ENCODE assay signal across 24 cellular contexts in genomic region chr4:176422511-176422910, GRCh38.
DNase-seq lines count a peak whose midpoint lies in the region; ATAC-seq, FAIRE-seq and TF ChIP-seq lines count a peak whose summit lies in the region.
"Had no signal": no experiment of that assay in that cellular context is flagged by ENCODE, and none has a peak within 500 bp of the region (broad histone marks: within the 10 kb centered on the region; RNA-seq: fewer than 3 reads in every experiment).

No MANE protein-coding gene starts in this region.

- H3K27ac ChIP-seq in IMR-90 (ENCODE audit: insufficient read depth, low read length) = no peak overlapping the region
- H3K27ac ChIP-seq in H1 (ENCODE audit: low read depth, low read length) = no peak overlapping the region
- H3K27ac ChIP-seq: KMS-11, SJCRH30 had no signal

- H4K91ac ChIP-seq in IMR-90 (ENCODE audit: insufficient read depth, low read depth, low read length) (peak overlapping the region; percentile 61), H1 (replicated peaks; ENCODE audit: insufficient read length, low read length) (no peak overlapping the region)

- H3K27me3 ChIP-seq in IMR-90 (ENCODE audit: control insufficient read depth, insufficient read depth, low read length) (no peaks in the 10 kb centered on the region), H1 (replicated peaks in 1 of 4; ENCODE audit: control insufficient read depth in 3 of 4, extremely low read depth in 1 of 4, insufficient read depth in 3 of 4, low read length in 3 of 4) (no peaks in the 10 kb centered on the region)
- H3K27me3 ChIP-seq: SJCRH30 had no signal

- no peak for TF ChIP-seq EP300 in H1 (IDR thresholded peaks at IDR 0.05; ENCODE audit: borderline replicate concordance in 1 of 2, low read depth in 2 of 2, low read length in 2 of 2)

- POLR2A ChIA-PET in IMR-90 (lab: Charles Lee; ENCODE audit: unreplicated experiment) (no interaction called here), H1 (lab: Charles Lee; ENCODE audit: partially characterized antibody) (no interaction called here)

- H4K8ac ChIP-seq in IMR-90 (ENCODE audit: low read depth in 2 of 2, low read length in 2 of 2) (peak overlapping the region; percentile 44 to 77; a peak in 3 of 4 replicates), H1 (ENCODE audit: extremely low read depth, insufficient read depth, low read length) (no peak overlapping the region)

- H3K4me2 ChIP-seq in IMR-90 (ENCODE audit: low read depth, low read length) = no peak overlapping the region
- no peak overlapping the region for H3K4me2 ChIP-seq in H1 (ENCODE audit: insufficient read depth in 1 of 2, low read depth in 2 of 2, low read length in 2 of 2)
- H3K4me2 ChIP-seq: KMS-11 had no signal

- H3K4ac ChIP-seq in IMR-90 (ENCODE audit: low read depth, low read length) (peak overlapping the region; percentile 73), H1 (replicated peaks; ENCODE audit: insufficient read length, low read depth, low read length) (no peak overlapping the region)

- 87% methylated on average over 3 of the region's 4 CpGs; no CpG with 5 or more reads in 1 of the 2 experiments for WGBS in IMR-90 (ENCODE audit: extremely low coverage in 2 of 2, insufficient read length in 1 of 2), 2 experiments
- 72% methylated on average over 4 of the region's 4 CpGs; no CpG with 5 or more reads in 1 of the 2 experiments for WGBS in H1 (ENCODE audit: extremely low coverage in 1 of 2, insufficient coverage in 1 of 2, insufficient read length in 1 of 2, insufficient replicate concordance in 2 of 2, low coverage in 1 of 2, low lambda C conversion rate in 2 of 2, missing lambda C conversion rate in 1 of 2), 2 experiments

- H3K56ac ChIP-seq in IMR-90 (ENCODE audit: extremely low read depth, insufficient read depth, low read length) (no peak overlapping the region), H1 (replicated peaks; ENCODE audit: insufficient read length, low read depth, low read length) (no peak overlapping the region)

- H2BK20ac ChIP-seq in IMR-90 (ENCODE audit: low read depth, low read length) (peak overlapping the region; percentile 95), H1 (ENCODE audit: low read length) (no peak overlapping the region)

- no peak for FAIRE-seq in H1 (lab: Jason Lieb, UNC)
- FAIRE-seq: HTR-8/SVneo had no signal

- H4K20me1 ChIP-seq in IMR-90 (ENCODE audit: insufficient read depth, low read length) = no peaks in the 10 kb centered on the region
- no peaks in the 10 kb centered on the region for H4K20me1 ChIP-seq in H1 (replicated peaks in 1 of 2; ENCODE audit: control insufficient read depth in 1 of 2, insufficient read depth in 2 of 2, low read length in 2 of 2)

- H2BK15ac ChIP-seq in IMR-90 (ENCODE audit: low read depth, low read length) = peak overlapping the region; percentile 54; the same call in 2 of the 3 replicates
- no peak overlapping the region for H2BK15ac ChIP-seq in H1 (ENCODE audit: low read length)

- no peak for TF ChIP-seq POLR2A in IMR-90 (IDR thresholded peaks at IDR 0.05; ENCODE audit: low read depth, low read length)
- no peak for TF ChIP-seq POLR2A in H1 (IDR thresholded peaks at IDR 0.05; ENCODE audit: control extremely low read depth in 1 of 2, low read depth in 2 of 2, low read length in 2 of 2)

- in situ Hi-C loops in IMR-90 (cut with MboI; ENCODE audit: low sequenced_read_pairs) = no loop called here

- H3K23me2 ChIP-seq in H1 (ENCODE audit: low read depth, low read length) = no peaks in the 10 kb centered on the region

- 0 out of 2 replicates have a peak overlapping the region, but pooled peaks have one; percentile 61 for H3K14ac ChIP-seq in IMR-90 (replicated peaks; ENCODE audit: low read depth, low read length)
- H3K14ac ChIP-seq in H1 (ENCODE audit: insufficient read length) = no peak overlapping the region

- BruUV-seq in IMR-90 (replicated peaks; lab: Mats Ljungman, UMichigan) = no TSS peak

- H3K9me3 ChIP-seq in IMR-90 (ENCODE audit: control insufficient read depth, insufficient read depth, low read length) (no peaks in the 10 kb centered on the region), H1 (ENCODE audit: insufficient read depth in 2 of 2, low read depth in 1 of 2, low read length in 1 of 2) (no peaks in the 10 kb centered on the region)
- H3K9me3 ChIP-seq: SJCRH30 had no signal

- H3K18ac ChIP-seq in IMR-90 (ENCODE audit: low read depth, low read length) (peak overlapping the region; percentile 50; the same call in 1 of the 2 replicates), H1 (ENCODE audit: extremely low read depth, low read length) (no peak overlapping the region)

- H2AFZ ChIP-seq in IMR-90 (replicated peaks; ENCODE audit: low read length, poor library complexity) (peak overlapping the region; percentile 10), H1 (ENCODE audit: low read length) (0 out of 2 replicates have a peak overlapping the region, but pooled peaks have one; percentile 15)

- H3K79me2 ChIP-seq in H1 (ENCODE audit: control insufficient read depth in 1 of 2, insufficient read depth in 2 of 2, low read length in 2 of 2) = no peaks in the 10 kb centered on the region

- H3K79me1 ChIP-seq in IMR-90 (ENCODE audit: low read depth in 1 of 2, low read length in 2 of 2) = no peaks in the 10 kb centered on the region
- no peaks in the 10 kb centered on the region for H3K79me1 ChIP-seq in H1 (ENCODE audit: low read depth, low read length)

- no peaks in the 10 kb centered on the region for H3K9me3 Mint-ChIP-seq in progenitor cell of endocrine pancreas (ENCODE audit: low read depth)
- H3K9me3 Mint-ChIP-seq: CD8-positive, alpha-beta T cell; H9 had no signal

- H2AK9ac ChIP-seq in IMR-90 (replicated peaks; ENCODE audit: low read depth, low read length, poor library complexity) = no peak overlapping the region

- intact Hi-C loops in IMR-90 (cut with micrococcal nuclease) = no loop called here

- no peak overlapping the region for H3K9ac ChIP-seq in IMR-90 (ENCODE audit: low read depth, low read length)
- H3K9ac ChIP-seq in H1 (replicated peaks in 1 of 4; ENCODE audit: extremely low read depth in 1 of 4, low read depth in 3 of 4, low read length in 3 of 4) = no peak overlapping the region
- H3K9ac ChIP-seq: KMS-11 had no signal

- TF ChIP-seq RAD21 in IMR-90 (IDR thresholded peaks at IDR 0.05; ENCODE audit: low read length) (no peak), H1 (IDR thresholded peaks at IDR 0.05 in 1 of 2, conservative IDR thresholded peaks at IDR 0.05 in 1 of 2; ENCODE audit: low read depth in 2 of 2, low read length in 2 of 2) (no peak)

- H3K23ac ChIP-seq in IMR-90 (ENCODE audit: low read depth, low read length) (peak overlapping the region; percentile 81; the same call in 1 of the 2 replicates), H1 (ENCODE audit: insufficient read length) (no peak overlapping the region)

- CTCF ChIA-PET in IMR-90 (lab: Yijun Ruan, JAX) (no interaction called here), H1 (lab: Charles Lee; ENCODE audit: partially characterized antibody) (no interaction called here)

- H4K5ac ChIP-seq in IMR-90 (ENCODE audit: low read depth, low read length) (no peak overlapping the region), H1 (ENCODE audit: insufficient read length, low read depth, low read length) (no peak overlapping the region)

- peak overlapping the region; percentile 30 for H3K27ac Mint-ChIP-seq in progenitor cell of endocrine pancreas
- H3K27ac Mint-ChIP-seq: CD8-positive, alpha-beta T cell; IgD-negative memory B cell had no signal

- no peaks in the 10 kb centered on the region for H3K36me3 ChIP-seq in IMR-90 (ENCODE audit: control insufficient read depth, insufficient read depth, low read length)
- H3K36me3 ChIP-seq in H1 (ENCODE audit: control insufficient read depth in 2 of 4, insufficient read depth in 4 of 4, low read length in 3 of 4) = no peaks in the 10 kb centered on the region
- H3K36me3 ChIP-seq: SJCRH30 had no signal

- H2AK5ac ChIP-seq in IMR-90 (ENCODE audit: low read depth, low read length) (peak overlapping the region; percentile 56; the same call in 1 of the 2 replicates), H1 (ENCODE audit: low read depth, low read length) (no peak overlapping the region)

- dilution Hi-C loops in IMR-90 (cut with HindIII; ENCODE audit: low sequenced_read_pairs, unreplicated experiment) = no loop called here

- no peak overlapping the region for H3K4me3 Mint-ChIP-seq in progenitor cell of endocrine pancreas (ENCODE audit: low read depth)
- H3K4me3 Mint-ChIP-seq: CD8-positive, alpha-beta T cell; H9; IgD-negative memory B cell had no signal

- no peak for TF ChIP-seq CTCF in IMR-90 (conservative IDR thresholded peaks at IDR 0.05; ENCODE audit: low read depth, low read length)
- no peak for TF ChIP-seq CTCF in H1 (IDR thresholded peaks at IDR 0.05; ENCODE audit: control extremely low read depth in 1 of 3, insufficient read depth in 1 of 3, low read depth in 1 of 3, low read length in 3 of 3)
- no peak for TF ChIP-seq CTCF in progenitor cell of endocrine pancreas (IDR thresholded peaks at IDR 0.05; ENCODE audit: unreplicated experiment)

- H3K4me3 ChIP-seq in IMR-90 (ENCODE audit: insufficient read depth, low read depth, low read length) (no peak overlapping the region), H1 (ENCODE audit: extremely low read depth in 1 of 4, insufficient read depth in 2 of 4, low read depth in 3 of 4, low read length in 4 of 4) (no peak overlapping the region)
- H3K4me3 ChIP-seq: SJCRH30 had no signal

- H2BK120ac ChIP-seq in IMR-90 (ENCODE audit: low read depth, low read length) (peak overlapping the region; percentile 75), H1 (replicated peaks; ENCODE audit: low read depth, low read length) (no peak overlapping the region)

- H2BK5ac ChIP-seq in IMR-90 (ENCODE audit: low read depth, low read length, poor library complexity, severe bottlenecking) (no peak overlapping the region), H1 (ENCODE audit: low read depth, low read length) (no peak overlapping the region)

- DNase-seq in IMR-90 (no peak), H1 (ENCODE audit: low read depth in 1 of 2, low spot score in 2 of 2) (no peak), medulla oblongata (ENCODE audit: extremely low spot score) (peak; percentile 21), progenitor cell of endocrine pancreas (ENCODE audit: low spot score, unreplicated experiment) (no peak), SK-N-DZ (ENCODE audit: low spot score) (no peak)
- no peak for DNase-seq in stimulated activated naive CD4-positive, alpha-beta T cell (lab: John Stamatoyannopoulos, UW)
- DNase-seq: CD8-positive, alpha-beta T cell; DMS 273 treated with DMSO at 0.1 percent for 48 hours; DND-41; H9; NCI-H1048; NCI-H1417 treated with DMSO at 0.1 percent for 48 hours; NCI-H1694 treated with DMSO at 0.1 percent for 48 hours; NCI-H2081; NCI-H2171; NCI-H226; NCI-H510A; NCI-H69; SJCRH30 had no signal

- H2BK12ac ChIP-seq in H1 (ENCODE audit: low read depth, low read length) = no peak overlapping the region

- ATAC-seq in IMR-90 (ENCODE audit: low read depth) (no peak), HG02678 (IDR thresholded peaks at IDR 0.05; ENCODE audit: unreplicated experiment) (no peak)
- ATAC-seq: CD8-positive, alpha-beta T cell; Right ventricle myocardium inferior had no signal

- H3K4me1 Mint-ChIP-seq in progenitor cell of endocrine pancreas (ENCODE audit: low read depth) = peaks cover 3% of the 10 kb centered on the region
- H3K4me1 Mint-ChIP-seq: IgD-negative memory B cell had no signal

- H3K27me3 Mint-ChIP-seq in progenitor cell of endocrine pancreas = no peaks in the 10 kb centered on the region
- H3K27me3 Mint-ChIP-seq: IgD-negative memory B cell had no signal

- H3K36me3 Mint-ChIP-seq in progenitor cell of endocrine pancreas (ENCODE audit: insufficient read depth) = no peaks in the 10 kb centered on the region
- H3K36me3 Mint-ChIP-seq: CD8-positive, alpha-beta T cell; IgD-negative memory B cell had no signal

- H3K9me1 ChIP-seq in IMR-90 (ENCODE audit: insufficient read depth, low read length) = no peaks in the 10 kb centered on the region

- H3K4me1 ChIP-seq in IMR-90 (ENCODE audit: control insufficient read depth, insufficient read depth, low read length) (no peaks in the 10 kb centered on the region; the same call in 1 of the 2 replicates), H1 (replicated peaks in 1 of 4; ENCODE audit: control insufficient read depth in 3 of 4, insufficient read depth in 4 of 4, low read length in 3 of 4) (no peaks in the 10 kb centered on the region)
- H3K4me1 ChIP-seq: SJCRH30 had no signal
